20 cellular contexts compared by ENCODE assay signal in the genomic region with DNA sequence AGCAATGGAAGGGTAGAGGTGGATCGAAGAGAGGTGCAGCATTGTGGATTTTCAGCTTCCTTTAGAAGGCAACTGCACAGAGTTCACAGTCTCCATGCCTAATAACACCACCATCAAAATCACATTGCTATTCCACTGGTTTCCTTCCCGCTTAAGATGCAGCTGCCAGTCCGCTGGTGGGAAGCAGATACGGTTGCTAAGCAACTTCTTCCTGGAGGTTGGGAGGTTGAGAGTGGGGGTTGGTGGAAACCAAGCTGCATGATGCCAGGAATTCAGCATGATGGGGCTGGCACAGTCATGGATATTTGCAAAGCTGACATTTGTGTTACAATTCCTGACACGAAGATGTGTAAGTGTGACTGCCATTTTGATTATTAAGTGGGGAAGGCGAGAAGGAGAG.
DNase-seq lines count a peak whose midpoint lies in the region; ATAC-seq and TF ChIP-seq lines count a peak whose summit lies in the region.
"Had no signal": no experiment of that assay in that cellular context is flagged by ENCODE, and none has a peak within 500 bp of the region (broad histone marks: within the 10 kb centered on the region; RNA-seq: fewer than 3 reads in every experiment).

No MANE protein-coding gene starts in this region.

- no peaks in the 10 kb centered on the region for H3K9me3 ChIP-seq in NT2/D1 (ENCODE audit: insufficient read depth, low read length)
- no peaks in the 10 kb centered on the region for H3K9me3 ChIP-seq in gastroesophageal sphincter
- H3K9me3 ChIP-seq: gastrocnemius medialis, right lobe of liver, SJSA1, suprapubic skin had no signal

- TF ChIP-seq POLR2A in gastroesophageal sphincter (IDR thresholded peaks at IDR 0.05): no peak

- peak; percentile 68 for DNase-seq in Ammon's horn (ENCODE audit: low spot score)
- DNase-seq in NCI-H1092 treated with DMSO at 0.1 percent for 48 hours (lab: John Stamatoyannopoulos, UW): peak; percentile 75
- peak; percentile 62 for DNase-seq in NT2/D1 (ENCODE audit: low read depth, low spot score)
- no peak for DNase-seq in NCI-H128 (lab: John Stamatoyannopoulos, UW; ENCODE audit: unreplicated experiment)
- no peak for DNase-seq in posterior vena cava (ENCODE audit: low spot score)
- DNase-seq: activated CD4-positive, alpha-beta T cell treated with anti-CD3 and anti-CD28 coated beads, Interleukin-2, amount 10 ng/mL, durations not matched to agents 7 days and 5 days; COR-L47; gastrocnemius medialis; Karpas-422; NCI-H2081 treated with DMSO at 0.1 percent for 48 hours; nephron progenitor cell; right lobe of liver; stimulated activated CD4-positive, alpha-beta T cell treated with anti-CD3 and anti-CD28 coated beads, Interleukin-2, amount 100 ng/mL, for 24 hours had no signal

- no peak for TF ChIP-seq EP300 in gastroesophageal sphincter (IDR thresholded peaks at IDR 0.05)

- peak; percentile 28 for ATAC-seq in gastroesophageal sphincter
- ATAC-seq in HG03342 (IDR thresholded peaks at IDR 0.05; ENCODE audit: unreplicated experiment): no peak
- no peak for ATAC-seq in HG03196 (IDR thresholded peaks at IDR 0.05; ENCODE audit: unreplicated experiment)
- ATAC-seq: activated naive CD4-positive, alpha-beta T cell treated with anti-CD3 and anti-CD28 coated beads, Interleukin-2, amount 50 U/mL, for 72 hours; gastrocnemius medialis; right lobe of liver had no signal

- intact Hi-C loops in posterior vena cava (cut with DNase I): no loop called here

- H3K4me3 ChIP-seq in NT2/D1 (ENCODE audit: insufficient read length, low read depth) (no peak overlapping the region), gastroesophageal sphincter (no peak overlapping the region)
- H3K4me3 ChIP-seq: cardiac muscle cell, gastrocnemius medialis, right lobe of liver, SJSA1, suprapubic skin had no signal

- TF ChIP-seq CTCF in gastroesophageal sphincter (IDR thresholded peaks at IDR 0.05): no peak

- H3K4me1 ChIP-seq in NT2/D1 (ENCODE audit: insufficient read depth, insufficient read length) (no peaks in the 10 kb centered on the region), gastroesophageal sphincter (no peaks in the 10 kb centered on the region)
- H3K4me1 ChIP-seq: gastrocnemius medialis, right lobe of liver, suprapubic skin had no signal

- no peak overlapping the region for H3K27ac ChIP-seq in gastroesophageal sphincter
- H3K27ac ChIP-seq: cardiac muscle cell, gastrocnemius medialis, right lobe of liver, SJSA1, suprapubic skin had no signal

- H3K9ac ChIP-seq in NT2/D1 (ENCODE audit: insufficient read length, low read depth): no peak overlapping the region

- 43 to 61% methylated on average over 6 of the region's 6 CpGs for WGBS in gastroesophageal sphincter (ENCODE audit: low coverage in 1 of 2), 2 donors

- H3K36me3 ChIP-seq in NT2/D1 (ENCODE audit: insufficient read depth, insufficient read length, low read length): no peaks in the 10 kb centered on the region
- H3K36me3 ChIP-seq in gastroesophageal sphincter: no peaks in the 10 kb centered on the region
- H3K36me3 ChIP-seq: cardiac muscle cell, gastrocnemius medialis, SJSA1, suprapubic skin had no signal

- H3K27me3 ChIP-seq in NT2/D1 (ENCODE audit: insufficient read depth, insufficient read length) (no peaks in the 10 kb centered on the region), gastroesophageal sphincter (no peaks in the 10 kb centered on the region)
- H3K27me3 ChIP-seq: cardiac muscle cell, gastrocnemius medialis, right lobe of liver, SJSA1, suprapubic skin had no signal

Comparison
In these comparisons a context has a peak if more than half of its experiments do, and no peak if none do; other contexts are left out.
1. DNase-seq: peak in Ammon's horn (single experiment), NCI-H1092 treated with DMSO at 0.1 percent for 48 hours (single experiment) and NT2/D1 (single experiment); none in NCI-H128 (single experiment) and posterior vena cava (single experiment).